Comparison of ENCODE assay signal across 26 cellular contexts in the genomic region with DNA sequence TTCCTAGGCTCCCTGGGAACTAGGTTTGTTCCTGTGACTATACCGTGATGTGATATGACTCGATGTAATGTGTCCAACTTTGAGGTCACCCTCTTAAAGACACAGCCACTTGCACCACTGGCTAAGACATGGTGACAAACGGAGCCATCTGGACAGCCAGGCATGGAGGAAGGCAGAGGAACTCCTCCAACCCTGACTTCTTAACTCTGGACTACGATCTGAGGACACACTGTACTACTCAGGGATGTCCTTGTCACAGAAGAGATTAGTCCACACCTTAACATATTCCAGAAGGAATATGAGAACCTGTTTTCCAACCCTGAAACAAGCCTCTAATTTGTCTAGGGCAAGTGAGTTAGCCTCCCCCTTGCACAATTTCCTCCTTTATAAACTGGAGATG.
"Had no signal": no experiment of that assay in that cellular context is flagged by ENCODE, and none has a peak within 500 bp of the region (broad histone marks: within the 10 kb centered on the region; RNA-seq: fewer than 3 reads in every experiment).

No MANE protein-coding gene starts in this region.

- H3K36me3 ChIP-seq: ascending aorta, colonic mucosa, left lung, ovary, prostate gland, right atrium auricular region, thoracic aorta, upper lobe of left lung had no signal

- H3K27ac ChIP-seq: ascending aorta, colonic mucosa, epithelial cell of prostate, left lung, prostate gland, right atrium auricular region, thoracic aorta, upper lobe of left lung had no signal

- H3K4me3 Mint-ChIP-seq: activated T-cell treated with anti-CD3 and anti-CD28 coated beads, Interleukin-2, amount 50 U/mL, for 24 hours; activated T-helper 17 cell treated with anti-CD3 and anti-CD28 coated beads, Interleukin-2, amount 50 U/mL, for 72 hours; central memory CD8-positive, alpha-beta T cell; endodermal cell; natural killer cell; stimulated activated naive CD8-positive, alpha-beta T cell treated with anti-CD3 and anti-CD28 coated beads, Interleukin-15, Interleukin-2, amounts not matched to agents 100 ng/mL and 50 ng/mL, for 24 hours; T-cell; T-helper 2 cell treated with Interferon-gamma antibody and Interleukin-4, amounts not matched to agents 5 μg/mL and 100 μg/mL, for 36 hours; WTC11 had no signal

- H3K27me3 Mint-ChIP-seq: activated T-cell treated with anti-CD3 and anti-CD28 coated beads, Interleukin-2, amount 50 U/mL, for 24 hours; activated T-helper 17 cell treated with anti-CD3 and anti-CD28 coated beads, Interleukin-2, amount 50 U/mL, for 72 hours; central memory CD8-positive, alpha-beta T cell; stimulated activated naive CD8-positive, alpha-beta T cell treated with anti-CD3 and anti-CD28 coated beads, Interleukin-15, Interleukin-2, amounts not matched to agents 100 ng/mL and 50 ng/mL, for 24 hours; T-cell had no signal

- ATAC-seq: activated naive CD4-positive, alpha-beta T cell treated with anti-CD3 and anti-CD28 coated beads, Interleukin-2, amount 50 U/mL, for 72 hours; activated T-helper 17 cell treated with anti-CD3 and anti-CD28 coated beads, Interleukin-2, amount 50 U/mL, for 72 hours; left lung; natural killer cell; T-cell; WTC11 had no signal

- H3K4me1 ChIP-seq: ascending aorta, colonic mucosa, left lung, prostate gland, right atrium auricular region, upper lobe of left lung had no signal

- DNase-seq: activated CD4-positive, alpha-beta T cell treated with anti-CD3 and anti-CD28 coated beads, Interleukin-2, amount 50 U/mL, for 4 hours; activated CD8-positive, alpha-beta memory T cell treated with anti-CD3 and anti-CD28 coated beads for 24 hours; activated CD8-positive, alpha-beta memory T cell treated with anti-CD3 and anti-CD28 coated beads, Interleukin-2, amount 50 U/mL, for 4 hours; activated T-cell treated with anti-CD3 and anti-CD28 coated beads, Interleukin-2, amount 50 U/mL, for 24 hours; colonic mucosa; endodermal cell; immature natural killer cell; left lung; midbrain; natural killer cell; stimulated activated CD4-positive, alpha-beta T cell treated with anti-CD3 and anti-CD28 coated beads, Interleukin-12 subunit alpha, Interleukin-12 subunit beta, amount 100 ng/mL, for 4 hours; stimulated activated CD4-positive, alpha-beta T cell treated with anti-CD3 and anti-CD28 coated beads, Interleukin-4, amount 100 ng/mL, for 4 hours; T-cell; upper lobe of left lung had no signal

- H3K9me3 ChIP-seq: ascending aorta, colonic mucosa, left lung, ovary, prostate gland, right atrium auricular region, thoracic aorta, upper lobe of left lung had no signal

- H3K27ac Mint-ChIP-seq: activated naive CD4-positive, alpha-beta T cell treated with anti-CD3 and anti-CD28 coated beads, Interleukin-2, amount 50 U/mL, for 72 hours; activated T-cell treated with anti-CD3 and anti-CD28 coated beads, Interleukin-2, amount 50 U/mL, for 24 hours; activated T-helper 17 cell treated with anti-CD3 and anti-CD28 coated beads, Interleukin-2, amount 50 U/mL, for 72 hours; endodermal cell; natural killer cell; stimulated activated naive CD8-positive, alpha-beta T cell treated with anti-CD3 and anti-CD28 coated beads, Interleukin-15, Interleukin-2, amounts not matched to agents 100 ng/mL and 50 ng/mL, for 24 hours; T-cell; T-helper 2 cell treated with Interferon-gamma antibody and Interleukin-4, amounts not matched to agents 5 μg/mL and 100 μg/mL, for 36 hours had no signal

- H3K9me3 Mint-ChIP-seq: activated T-cell treated with anti-CD3 and anti-CD28 coated beads, Interleukin-2, amount 50 U/mL, for 24 hours; activated T-helper 17 cell treated with anti-CD3 and anti-CD28 coated beads, Interleukin-2, amount 50 U/mL, for 72 hours; central memory CD8-positive, alpha-beta T cell; endodermal cell; immature natural killer cell; natural killer cell; stimulated activated naive CD8-positive, alpha-beta T cell treated with anti-CD3 and anti-CD28 coated beads, Interleukin-15, Interleukin-2, amounts not matched to agents 100 ng/mL and 50 ng/mL, for 24 hours; T-cell; T-helper 2 cell treated with Interferon-gamma antibody and Interleukin-4, amounts not matched to agents 5 μg/mL and 100 μg/mL, for 36 hours; WTC11 had no signal

- H3K4me3 ChIP-seq: ascending aorta, colonic mucosa, left lung, ovary, prostate gland, right atrium auricular region, thoracic aorta, upper lobe of left lung had no signal

- H3K27me3 ChIP-seq: ascending aorta, colonic mucosa, left lung, ovary, right atrium auricular region, upper lobe of left lung had no signal

- H3K36me3 Mint-ChIP-seq: natural killer cell, WTC11 had no signal
